In the genomic region with DNA sequence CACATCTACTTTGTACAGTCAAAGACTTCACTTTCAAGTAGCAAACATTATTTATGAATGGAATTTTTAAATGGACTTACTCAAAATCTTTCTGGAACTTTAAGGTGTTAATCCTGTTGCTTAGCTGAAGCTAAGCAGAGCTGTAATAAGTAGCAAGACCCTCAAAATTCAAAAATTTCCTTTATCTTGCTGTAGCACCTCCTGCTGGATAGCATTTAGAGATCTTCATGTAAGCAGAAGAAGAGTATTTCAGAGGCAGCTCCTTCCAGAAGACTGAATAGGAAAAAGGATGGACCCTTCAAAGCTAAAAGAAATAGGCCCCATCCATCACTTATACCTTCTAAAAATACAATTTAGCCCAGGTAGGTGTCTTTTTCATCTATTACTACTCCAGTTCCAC, we compare ENCODE assay signal across 9 cellular contexts. TPM values are rescaled to one million over a fixed set of nuclear protein-coding genes. Genes with fewer than 3 reads are reported as not detected.
A peak's percentile ranks its signal among the peaks of the same experiment; 100 is the strongest.
DNase-seq lines count a peak whose midpoint lies in the region; ATAC-seq and TF ChIP-seq lines count a peak whose summit lies in the region.
"Had no signal": no experiment of that assay in that cellular context is flagged by ENCODE, and none has a peak within 500 bp of the region (broad histone marks: within the 10 kb centered on the region; RNA-seq: fewer than 3 reads in every experiment).

No MANE protein-coding gene starts in this region.

- peaks cover 0 to 2% (median 0%) of the 10 kb centered on the region in 8 donors for H3K9me3 Mint-ChIP-seq in CD4-positive, alpha-beta memory T cell
- no peaks in the 10 kb centered on the region for H3K9me3 Mint-ChIP-seq in HFFc6
- no peaks in the 10 kb centered on the region for H3K9me3 Mint-ChIP-seq in activated naive CD8-positive, alpha-beta T cell (ENCODE audit: low read depth)
- peaks cover 0 to 9% (median 0%) of the 10 kb centered on the region in 11 donors for H3K9me3 Mint-ChIP-seq in naive thymus-derived CD4-positive, alpha-beta T cell

- ATAC-seq in naive thymus-derived CD4-positive, alpha-beta T cell = no peak
- ATAC-seq in HG03196 (IDR thresholded peaks at IDR 0.05; ENCODE audit: unreplicated experiment) (no peak), GM19397 (IDR thresholded peaks at IDR 0.05; ENCODE audit: unreplicated experiment) (no peak), HG02970 (IDR thresholded peaks at IDR 0.05; ENCODE audit: low FRiP score, unreplicated experiment) (no peak)

- CTCF ChIA-PET in CD4-positive, alpha-beta memory T cell (lab: Charles Lee; ENCODE audit: partially characterized antibody) = interaction anchor here (1.6 kb wide), 1 partner anchor 14 kb away, joined by 8 read pairs; no protein-coding TSS in a partner anchor
- CTCF ChIA-PET in naive thymus-derived CD4-positive, alpha-beta T cell (lab: Charles Lee) = interaction anchor here (0.9 to 1.0 kb wide), 2 partner anchors 12 to 111 kb away, joined by 5 to 9 read pairs; no protein-coding TSS in a partner anchor

- peak; percentile 65 for TF ChIP-seq CTCF in HFFc6 (IDR thresholded peaks at IDR 0.05)

- intact Hi-C loops in CD4-positive, alpha-beta memory T cell (cut with micrococcal nuclease) = loop anchor here (2.0 to 10.0 kb wide), 2 partner anchors 17 to 273 kb away; a partner anchor contains a TSS
- intact Hi-C loops in naive thymus-derived CD4-positive, alpha-beta T cell (cut with micrococcal nuclease) = loop anchor here (2.0 to 10.0 kb wide), 5 partner anchors 17 to 973 kb away; a partner anchor contains a TSS

- H3K27me3 ChIP-seq in CD4-positive, alpha-beta memory T cell (ENCODE audit: insufficient read depth, low read length) = no peaks in the 10 kb centered on the region
- no peaks in the 10 kb centered on the region for H3K27me3 ChIP-seq in naive thymus-derived CD4-positive, alpha-beta T cell (ENCODE audit: control insufficient read depth in 2 of 2, insufficient read depth in 2 of 2, low read length in 2 of 2)

- H3K27ac ChIP-seq in CD4-positive, alpha-beta memory T cell (ENCODE audit: low read depth, low read length) = peak overlapping the region; percentile 65
- peak overlapping the region; percentile 71 for H3K27ac ChIP-seq in naive thymus-derived CD4-positive, alpha-beta T cell (ENCODE audit: low read depth, low read length)

- no peak for DNase-seq in CD4-positive, alpha-beta memory T cell
- DNase-seq in HFFc6 = peak; percentile 13
- no peak for DNase-seq in naive thymus-derived CD4-positive, alpha-beta T cell
- no peak for DNase-seq in stimulated activated CD4-positive, alpha-beta T cell treated with anti-CD3 and anti-CD28 coated beads, Interleukin-12 subunit alpha, Interleukin-12 subunit beta, amount 100 ng/mL, for 4 hours
- DNase-seq: NCI-H2081 treated with DMSO at 0.1 percent for 48 hours had no signal

- peaks cover 0 to 3% of the 10 kb centered on the region in 2 donors for H3K27me3 Mint-ChIP-seq in CD4-positive, alpha-beta memory T cell
- H3K27me3 Mint-ChIP-seq in HFFc6 (ENCODE audit: insufficient read depth) = peaks cover 1% of the 10 kb centered on the region; the same call in 1 of the 2 replicates
- H3K27me3 Mint-ChIP-seq in activated naive CD8-positive, alpha-beta T cell = no peaks in the 10 kb centered on the region
- no peaks in the 10 kb centered on the region for H3K27me3 Mint-ChIP-seq in naive thymus-derived CD4-positive, alpha-beta T cell

- peaks cover 46 to 79% (median 52%) of the 10 kb centered on the region in 4 donors for H3K4me1 Mint-ChIP-seq in CD4-positive, alpha-beta memory T cell
- H3K4me1 Mint-ChIP-seq in HFFc6 (ENCODE audit: low read depth) = peaks cover 61% of the 10 kb centered on the region
- H3K4me1 Mint-ChIP-seq in activated naive CD8-positive, alpha-beta T cell (ENCODE audit: low read depth) = peaks cover 59% of the 10 kb centered on the region
- peaks cover 39 to 72% (median 60%) of the 10 kb centered on the region in 7 donors for H3K4me1 Mint-ChIP-seq in naive thymus-derived CD4-positive, alpha-beta T cell

- peaks cover 67% of the 10 kb centered on the region for H3K4me1 ChIP-seq in CD4-positive, alpha-beta memory T cell (ENCODE audit: insufficient read depth, low read length)
- peaks cover 25 to 29% of the 10 kb centered on the region in 2 donors for H3K4me1 ChIP-seq in naive thymus-derived CD4-positive, alpha-beta T cell (ENCODE audit: control insufficient read depth in 2 of 2, insufficient read depth in 2 of 2, low read length in 2 of 2)

- H3K36me3 Mint-ChIP-seq in CD4-positive, alpha-beta memory T cell = peaks cover 0 to 16% of the 10 kb centered on the region in 2 donors
- peaks cover 4% of the 10 kb centered on the region; the same call in 1 of the 2 replicates for H3K36me3 Mint-ChIP-seq in HFFc6 (ENCODE audit: low read depth)
- H3K36me3 Mint-ChIP-seq in activated naive CD8-positive, alpha-beta T cell = no peaks in the 10 kb centered on the region
- H3K36me3 Mint-ChIP-seq in naive thymus-derived CD4-positive, alpha-beta T cell = peaks cover 0 to 7% (median 0%) of the 10 kb centered on the region in 5 donors

- H3K9me3 ChIP-seq in CD4-positive, alpha-beta memory T cell (ENCODE audit: control insufficient read depth in 1 of 2, low read length in 2 of 2) = no peaks in the 10 kb centered on the region
- H3K9me3 ChIP-seq in naive thymus-derived CD4-positive, alpha-beta T cell (ENCODE audit: control insufficient read depth in 2 of 3, low read length in 3 of 3) = no peaks in the 10 kb centered on the region

- peak overlapping the region; percentile 91 to 99 (median 97) for H3K27ac Mint-ChIP-seq in CD4-positive, alpha-beta memory T cell
- no peak overlapping the region for H3K27ac Mint-ChIP-seq in HFFc6
- H3K27ac Mint-ChIP-seq in activated naive CD8-positive, alpha-beta T cell = peak overlapping the region; percentile 94
- H3K27ac Mint-ChIP-seq in naive thymus-derived CD4-positive, alpha-beta T cell = peak overlapping the region; percentile 52 to 98 (median 92)

- POLR2A ChIA-PET in CD4-positive, alpha-beta memory T cell (lab: Charles Lee; ENCODE audit: partially characterized antibody) = interaction anchor here (0.6 to 2.7 kb wide), 5 partner anchors 9 to 200 kb away, joined by 3 to 6 read pairs (median 4); a partner anchor contains a TSS
- POLR2A ChIA-PET in naive thymus-derived CD4-positive, alpha-beta T cell (lab: Charles Lee) = interaction anchor here (2.1 kb wide), 1 partner anchor 14 kb away, joined by 8 read pairs; no protein-coding TSS in a partner anchor

- H3K36me3 ChIP-seq in CD4-positive, alpha-beta memory T cell (ENCODE audit: insufficient read depth, low read length) = no peaks in the 10 kb centered on the region
- no peaks in the 10 kb centered on the region for H3K36me3 ChIP-seq in naive thymus-derived CD4-positive, alpha-beta T cell (ENCODE audit: control insufficient read depth in 2 of 3, insufficient read depth in 3 of 3, low read length in 3 of 3)

- H3K4me3 ChIP-seq in CD4-positive, alpha-beta memory T cell (ENCODE audit: low read length in 2 of 2) = peak overlapping the region in 1 of 2 donors; percentile 5
- H3K4me3 ChIP-seq in naive thymus-derived CD4-positive, alpha-beta T cell (ENCODE audit: low read length) = no peak overlapping the region

- H3K4me3 Mint-ChIP-seq in CD4-positive, alpha-beta memory T cell = peak overlapping the region; percentile 13 to 99 (median 97)
- H3K4me3 Mint-ChIP-seq in HFFc6 = peak overlapping the region; percentile 91
- peak overlapping the region; percentile 95 for H3K4me3 Mint-ChIP-seq in activated naive CD8-positive, alpha-beta T cell
- H3K4me3 Mint-ChIP-seq in naive thymus-derived CD4-positive, alpha-beta T cell = peak overlapping the region in 8 of 10 donors; percentile 12 to 98 (median 92)

RNA-seq across cellular contexts. Expression of a gene that starts 3.4 kb away (rescaled TPM):
- total RNA-seq in CD4-positive, alpha-beta memory T cell = 10 to 100 TPM; 66.1 to 68.4 TPM
- 10 to 100 TPM in 1 of 2 donors, 1 to 10 TPM in 1; 3.7 to 19.6 TPM for polyA plus RNA-seq in CD4-positive, alpha-beta memory T cell
- total RNA-seq in HFFc6 (2021; fragmentation: NEBNext Ultra II Directional; extraction: Animal tissue kit (Norgen Biotek cat#: 25700)) = 10 to 100 TPM; 25.5 to 32.4 (median 26.2) TPM
- 10 to 100 TPM; 50.0 to 88.5 (median 56.6) TPM for total RNA-seq in naive thymus-derived CD4-positive, alpha-beta T cell
- polyA plus RNA-seq in naive thymus-derived CD4-positive, alpha-beta T cell = 1 to 10 TPM; 7.2 to 7.8 TPM
